ENCODE assay signal across 16 cellular contexts in the genomic region with DNA sequence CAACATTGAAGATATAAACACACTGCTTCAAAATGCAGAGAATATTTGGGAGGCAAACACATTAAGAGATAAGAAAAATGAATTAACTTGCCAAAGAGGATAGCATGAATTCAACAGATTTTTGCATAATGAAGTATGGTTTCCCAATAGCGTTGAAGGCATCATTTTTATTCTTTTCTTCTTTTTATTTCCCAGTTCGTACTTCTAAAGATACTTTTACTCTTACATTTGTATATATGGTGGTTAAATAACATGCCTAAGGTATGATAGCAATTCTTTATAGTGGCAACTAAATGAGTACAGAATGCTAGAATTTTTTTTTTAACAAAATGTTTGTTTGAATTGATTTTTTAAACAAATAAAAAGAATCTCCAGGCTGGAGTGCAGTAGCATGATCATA.
"Had no signal": no experiment of that assay in that cellular context is flagged by ENCODE, and none has a peak within 500 bp of the region (broad histone marks: within the 10 kb centered on the region; RNA-seq: fewer than 3 reads in every experiment).

No MANE protein-coding gene starts in this region.

- H3K27ac ChIP-seq: heart left ventricle, ovary, right atrium auricular region, sigmoid colon, skin epidermis, stomach, thoracic aorta, transverse colon had no signal

- H3K36me3 Mint-ChIP-seq: naive thymus-derived CD8-positive, alpha-beta T cell had no signal

- ATAC-seq: heart left ventricle; mucosa of descending colon; naive thymus-derived CD8-positive, alpha-beta T cell had no signal

- H3K4me3 ChIP-seq: heart left ventricle, mucosa of descending colon, ovary, right atrium auricular region, sigmoid colon, skin epidermis, stomach, thoracic aorta, transverse colon had no signal

- H3K9me3 Mint-ChIP-seq: dendritic cell treated with granulocyte-macrophage colony-stimulating factor and Interleukin-4, amounts not matched to agents 40 ng/mL and 50 ng/mL, for 4 days had no signal

- H3K36me3 ChIP-seq: heart left ventricle, ovary, right atrium auricular region, sigmoid colon, stomach, thoracic aorta, transverse colon had no signal

- H3K4me1 ChIP-seq: right atrium auricular region had no signal

- H3K27ac Mint-ChIP-seq: dendritic cell treated with granulocyte-macrophage colony-stimulating factor and Interleukin-4, amounts not matched to agents 40 ng/mL and 50 ng/mL, for 4 days; naive thymus-derived CD8-positive, alpha-beta T cell had no signal

- H3K27me3 ChIP-seq: heart left ventricle, ovary, right atrium auricular region, sigmoid colon, stomach, transverse colon had no signal

- H3K4me3 Mint-ChIP-seq: dendritic cell treated with granulocyte-macrophage colony-stimulating factor and Interleukin-4, amounts not matched to agents 40 ng/mL and 50 ng/mL, for 4 days; naive thymus-derived CD8-positive, alpha-beta T cell had no signal

- DNase-seq: heart left ventricle; hippocampal formation; kidney glomerular epithelial cell; mucosa of descending colon; naive thymus-derived CD8-positive, alpha-beta T cell; ovary; sigmoid colon; stimulated activated CD4-positive, alpha-beta T cell treated with anti-CD3 and anti-CD28 coated beads, Interleukin-2, amount 100 ng/mL, for 24 hours; stimulated activated naive CD4-positive, alpha-beta T cell; stomach; substantia nigra; transverse colon had no signal

- H3K9me3 ChIP-seq: heart left ventricle, mucosa of descending colon, ovary, right atrium auricular region, sigmoid colon, stomach, thoracic aorta, transverse colon had no signal

- H3K4me1 Mint-ChIP-seq: naive thymus-derived CD8-positive, alpha-beta T cell had no signal
